Comparison of ENCODE assay signal across 8 cellular contexts in genomic region chr1:29121951-29122661, GRCh38. TPM values are rescaled to one million over a fixed set of nuclear protein-coding genes. Genes with fewer than 3 reads are reported as not detected.
A peak's percentile ranks its signal among the peaks of the same experiment; 100 is the strongest.
DNase-seq lines count a peak whose midpoint lies in the region; ATAC-seq and TF ChIP-seq lines count a peak whose summit lies in the region.

No MANE protein-coding gene starts in this region.

- peaks cover 11% of the 10 kb centered on the region for H3K36me3 ChIP-seq in CD4-positive, alpha-beta memory T cell (ENCODE audit: insufficient read depth, low read length)
- peaks cover 31% of the 10 kb centered on the region for H3K36me3 ChIP-seq in NT2/D1 (ENCODE audit: insufficient read depth, insufficient read length, low read length)
- peaks cover 0 to 25% (median 0%) of the 10 kb centered on the region in 3 donors for H3K36me3 ChIP-seq in esophagus squamous epithelium
- no peaks in the 10 kb centered on the region for H3K36me3 ChIP-seq in neural cell (ENCODE audit: insufficient read depth, low read length)

- DNase-seq in CD4-positive, alpha-beta memory T cell, result peak in 4 of 5 donors; percentile 12 to 24 (median 20)
- DNase-seq in NT2/D1 (ENCODE audit: low read depth, low spot score) (peak; percentile 67), esophagus squamous epithelium (lab: John Stamatoyannopoulos, UW) (no peak), NCI-H1417 (lab: John Stamatoyannopoulos, UW) (no peak), NCI-H446 (lab: John Stamatoyannopoulos, UW) (no peak)
- no peak for DNase-seq in stimulated activated CD4-positive, alpha-beta T cell treated with anti-CD3 and anti-CD28 coated beads, Interleukin-4, amount 100 ng/mL, for 4 hours

- no peaks in the 10 kb centered on the region for H3F3A ChIP-seq in neural cell (ENCODE audit: insufficient read depth, low read length, poor library complexity, severe bottlenecking)

- H3K27ac Mint-ChIP-seq in CD4-positive, alpha-beta memory T cell, result peak overlapping the region in 1 of 7 donors; percentile 56

- peaks cover 0 to 5% (median 0%) of the 10 kb centered on the region in 8 donors for H3K9me3 Mint-ChIP-seq in CD4-positive, alpha-beta memory T cell

- 3% methylated on average over 10 of the region's 75 CpGs; no CpG with 5 or more reads in 1 of the 2 donors for WGBS in esophagus squamous epithelium, 2 donors

- POLR2A ChIA-PET in CD4-positive, alpha-beta memory T cell (lab: Charles Lee; ENCODE audit: partially characterized antibody), result interaction anchor here (0.6 to 1.6 kb wide), 3 partner anchors 9 to 75 kb away, joined by 3 to 9 read pairs (median 3); partner anchors contain the start of gene SRSF4

- intact Hi-C loops in CD4-positive, alpha-beta memory T cell (cut with micrococcal nuclease), result loop anchor here (1.0 to 10.0 kb wide), 3 partner anchors 63 to 240 kb away; partner anchors contain the start of gene SRSF4
- intact Hi-C loops in esophagus squamous epithelium (cut with DNase I), result loop anchor here (10.0 kb wide), 1 partner anchor 63 kb away; the partner anchor contains the start of gene SRSF4

- TF ChIP-seq POLR2A in esophagus squamous epithelium (IDR thresholded peaks at IDR 0.05), result no peak

- H2AFZ ChIP-seq in neural cell (ENCODE audit: low read depth, low read length), result no peak overlapping the region

- H3K4me1 Mint-ChIP-seq in CD4-positive, alpha-beta memory T cell, result peaks cover 3 to 21% (median 11%) of the 10 kb centered on the region in 4 donors

- H3K27me3 ChIP-seq in CD4-positive, alpha-beta memory T cell (ENCODE audit: insufficient read depth, low read length), result no peaks in the 10 kb centered on the region
- H3K27me3 ChIP-seq in NT2/D1 (ENCODE audit: insufficient read depth, insufficient read length), result peaks cover 26% of the 10 kb centered on the region
- H3K27me3 ChIP-seq in esophagus squamous epithelium, result peaks cover 0 to 49% (median 0%) of the 10 kb centered on the region in 4 donors
- H3K27me3 ChIP-seq in neural cell (ENCODE audit: insufficient read depth, low read depth, low read length), result peaks cover 60% of the 10 kb centered on the region

- no peak for TF ChIP-seq RAD21 in neural cell (conservative IDR thresholded peaks at IDR 0.05)

- no peaks in the 10 kb centered on the region for H3K79me2 ChIP-seq in neural cell (replicated peaks; ENCODE audit: insufficient read depth, low read length)

- peaks cover 25% of the 10 kb centered on the region for H3K4me1 ChIP-seq in CD4-positive, alpha-beta memory T cell (ENCODE audit: insufficient read depth, low read length)
- H3K4me1 ChIP-seq in NT2/D1 (ENCODE audit: insufficient read depth, insufficient read length) (peaks cover 16% of the 10 kb centered on the region), esophagus squamous epithelium (peaks cover 28 to 57% (median 38%) of the 10 kb centered on the region in 3 donors)

- peak overlapping the region in 5 of 8 donors; percentile 33 to 69 (median 47) for H3K4me3 Mint-ChIP-seq in CD4-positive, alpha-beta memory T cell

- TF ChIP-seq EP300 in neural cell (conservative IDR thresholded peaks at IDR 0.05; ENCODE audit: poor library complexity, severe bottlenecking), result no peak

- H3K27ac ChIP-seq in CD4-positive, alpha-beta memory T cell (ENCODE audit: low read depth, low read length), result no peak overlapping the region
- peak overlapping the region; percentile 79 to 97 (median 90) for H3K27ac ChIP-seq in esophagus squamous epithelium
- no peak overlapping the region for H3K27ac ChIP-seq in neural cell (ENCODE audit: low read length)

- H3K9me2 ChIP-seq in neural cell (ENCODE audit: insufficient read depth, low read length), result no peaks in the 10 kb centered on the region

- H3K9ac ChIP-seq in NT2/D1 (ENCODE audit: insufficient read length, low read depth) (peak overlapping the region; percentile 97), neural cell (ENCODE audit: low read length) (no peak overlapping the region)

- peak overlapping the region in 1 of 2 donors; percentile 35 for H3K4me3 ChIP-seq in CD4-positive, alpha-beta memory T cell (ENCODE audit: low read length in 2 of 2)
- H3K4me3 ChIP-seq in NT2/D1 (ENCODE audit: insufficient read length, low read depth) (peak overlapping the region; percentile 92), esophagus squamous epithelium (peak overlapping the region; percentile 28 to 82 (median 66)), neural cell (ENCODE audit: low read length) (peak overlapping the region; percentile 51)

- TF ChIP-seq CTCF in esophagus squamous epithelium (IDR thresholded peaks at IDR 0.05) (no peak), neural cell (IDR thresholded peaks at IDR 0.05; ENCODE audit: poor library complexity, severe bottlenecking) (no peak)

- ATAC-seq in HG03095 (IDR thresholded peaks at IDR 0.05; ENCODE audit: unreplicated experiment), result no peak

- H3K9me3 ChIP-seq in CD4-positive, alpha-beta memory T cell (ENCODE audit: control insufficient read depth in 1 of 2, low read length in 2 of 2), result no peaks in the 10 kb centered on the region
- H3K9me3 ChIP-seq in NT2/D1 (ENCODE audit: insufficient read depth, low read length), result peaks cover 17% of the 10 kb centered on the region; the same call in 1 of the 2 replicates
- no peaks in the 10 kb centered on the region for H3K9me3 ChIP-seq in esophagus squamous epithelium
- no peaks in the 10 kb centered on the region for H3K9me3 ChIP-seq in neural cell (ENCODE audit: low read length)

- H3K27me3 Mint-ChIP-seq in CD4-positive, alpha-beta memory T cell, result peaks cover 5 to 17% of the 10 kb centered on the region in 2 donors

- CTCF ChIA-PET in CD4-positive, alpha-beta memory T cell (lab: Charles Lee; ENCODE audit: partially characterized antibody), result interaction anchor here (0.5 to 3.7 kb wide), 7 partner anchors 11 to 239 kb away, joined by 3 to 20 read pairs (median 3); partner anchors contain the start of gene SRSF4

- H3K36me3 Mint-ChIP-seq in CD4-positive, alpha-beta memory T cell, result peaks cover 23 to 28% of the 10 kb centered on the region in 2 donors

- H3K4me2 ChIP-seq in neural cell (ENCODE audit: low read length), result no peak overlapping the region

- H4K20me1 ChIP-seq in neural cell (ENCODE audit: insufficient read depth), result no peaks in the 10 kb centered on the region

TF ChIP-seq in neural cell, 6 proteins besides CTCF, POLR2A, EP300 and RAD21:
- TF ChIP-seq EZH2 (IDR thresholded peaks at IDR 0.05; ENCODE audit: borderline replicate concordance, insufficient read depth, low read length, poor library complexity, severe bottlenecking) (peak; percentile 90), POLR2AphosphoS5 (IDR thresholded peaks at IDR 0.05) (no peak)

RNA-seq across cellular contexts. Expression of gene TMEM200B, which starts 1.6 kb away (rescaled TPM):
- total RNA-seq in CD4-positive, alpha-beta memory T cell, result not detected
- under 1 TPM in 1 of 2 donors, not detected in 1; 0.24 TPM for polyA plus RNA-seq in CD4-positive, alpha-beta memory T cell
- total RNA-seq in esophagus squamous epithelium, result 1 to 10 TPM in 3 of 4 donors, under 1 TPM in 1; 0.91 to 5.3 (median 3.4) TPM
- polyA plus RNA-seq in neural cell, result 0.11 and 0.22 TPM in 2 replicates
- not detected in 2 replicates for polyA minus RNA-seq in neural cell

RNA-seq across cellular contexts. Expression of gene SRSF4, which starts 59.6 kb away (rescaled TPM):
- 10 to 100 TPM; 83.3 to 86.8 TPM for total RNA-seq in CD4-positive, alpha-beta memory T cell
- 100 to 1,000 TPM in 1 of 2 donors, 10 to 100 TPM in 1; 60.2 to 104 TPM for polyA plus RNA-seq in CD4-positive, alpha-beta memory T cell
- total RNA-seq in esophagus squamous epithelium, result 10 to 100 TPM; 41.4 to 82.6 (median 56.4) TPM
- 46.2 and 59.7 TPM in 2 replicates for polyA plus RNA-seq in neural cell
- polyA minus RNA-seq in neural cell, result 64.0 and 66.2 TPM in 2 replicates

Comparison
In these comparisons a context has a peak if more than half of its experiments do, and no peak if none do; other contexts are left out.
1. DNase-seq: peak in CD4-positive, alpha-beta memory T cell (4 of 5) and NT2/D1 (single experiment); none in esophagus squamous epithelium (single experiment), NCI-H1417 (0 of 3), stimulated activated CD4-positive, alpha-beta T cell treated with anti-CD3 and anti-CD28 coated beads, Interleukin-4, amount 100 ng/mL, for 4 hours (0 of 2) and NCI-H446 (0 of 2).
2. H3K27ac ChIP-seq: peak in esophagus squamous epithelium (4 of 4); none in CD4-positive, alpha-beta memory T cell (single experiment) and neural cell (single experiment).